ENCODE assay signal across 20 cellular contexts in the genomic region with DNA sequence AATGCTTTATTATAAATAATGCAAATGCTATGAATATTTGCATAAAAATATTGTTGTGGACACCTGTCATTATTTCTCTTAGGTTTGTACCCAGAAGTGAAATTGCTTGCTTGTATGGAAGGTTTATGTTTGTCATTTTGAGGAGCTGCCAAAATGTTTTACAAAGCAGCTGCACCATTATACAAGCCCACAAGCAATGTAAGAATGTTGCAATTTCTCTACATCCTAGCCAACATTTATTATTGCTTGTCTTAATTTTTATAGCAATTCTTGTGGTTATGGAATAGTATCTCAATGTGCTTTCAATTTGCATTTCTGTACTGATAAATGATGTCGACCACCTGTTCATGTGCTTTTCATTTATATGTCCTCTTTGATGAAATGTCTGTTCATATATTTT. TPM values are rescaled to one million over a fixed set of nuclear protein-coding genes. Genes with fewer than 3 reads are reported as not detected.
DNase-seq lines count a peak whose midpoint lies in the region; ATAC-seq and TF ChIP-seq lines count a peak whose summit lies in the region.
"Had no signal": no experiment of that assay in that cellular context is flagged by ENCODE, and none has a peak within 500 bp of the region (broad histone marks: within the 10 kb centered on the region; RNA-seq: fewer than 3 reads in every experiment).

No MANE protein-coding gene starts in this region.

- no peaks in the 10 kb centered on the region for H3K9me3 Mint-ChIP-seq in activated T-helper 2 cell treated with anti-CD3 and anti-CD28 coated beads, Interferon-gamma antibody, Interleukin-2, Interleukin-4, amounts not matched to agents 10 μg/mL and 5 μg/mL and 100 μg/mL, durations not matched to agents 14 hours and 24 hours and 36 hours
- no peaks in the 10 kb centered on the region for H3K9me3 Mint-ChIP-seq in T-cell

- H3K36me3 Mint-ChIP-seq in activated T-helper 2 cell treated with anti-CD3 and anti-CD28 coated beads, Interferon-gamma antibody, Interleukin-2, Interleukin-4, amounts not matched to agents 10 μg/mL and 5 μg/mL and 100 μg/mL, durations not matched to agents 14 hours and 24 hours and 36 hours (ENCODE audit: low read depth) = no peaks in the 10 kb centered on the region
- no peaks in the 10 kb centered on the region for H3K36me3 Mint-ChIP-seq in T-cell

- H3K27me3 Mint-ChIP-seq in activated T-helper 2 cell treated with anti-CD3 and anti-CD28 coated beads, Interferon-gamma antibody, Interleukin-2, Interleukin-4, amounts not matched to agents 10 μg/mL and 5 μg/mL and 100 μg/mL, durations not matched to agents 14 hours and 24 hours and 36 hours (ENCODE audit: low read depth) = no peaks in the 10 kb centered on the region
- H3K27me3 Mint-ChIP-seq in T-cell = peaks cover 0 to 6% of the 10 kb centered on the region in 2 donors
- H3K27me3 Mint-ChIP-seq: T-helper 17 cell had no signal

- no peak overlapping the region for H3K4me3 Mint-ChIP-seq in activated T-helper 2 cell treated with anti-CD3 and anti-CD28 coated beads, Interferon-gamma antibody, Interleukin-2, Interleukin-4, amounts not matched to agents 10 μg/mL and 5 μg/mL and 100 μg/mL, durations not matched to agents 14 hours and 24 hours and 36 hours (ENCODE audit: low read depth)
- H3K4me3 Mint-ChIP-seq in T-cell = no peak overlapping the region
- H3K4me3 Mint-ChIP-seq: T-helper 17 cell had no signal

- peaks cover 2% of the 10 kb centered on the region for H3K4me1 Mint-ChIP-seq in activated T-helper 2 cell treated with anti-CD3 and anti-CD28 coated beads, Interferon-gamma antibody, Interleukin-2, Interleukin-4, amounts not matched to agents 10 μg/mL and 5 μg/mL and 100 μg/mL, durations not matched to agents 14 hours and 24 hours and 36 hours (ENCODE audit: low read depth)
- peaks cover 0 to 5% (median 0%) of the 10 kb centered on the region in 3 donors for H3K4me1 Mint-ChIP-seq in T-cell
- H3K4me1 Mint-ChIP-seq: T-helper 17 cell had no signal

- H3K27ac Mint-ChIP-seq in activated T-helper 2 cell treated with anti-CD3 and anti-CD28 coated beads, Interferon-gamma antibody, Interleukin-2, Interleukin-4, amounts not matched to agents 10 μg/mL and 5 μg/mL and 100 μg/mL, durations not matched to agents 14 hours and 24 hours and 36 hours = no peak overlapping the region
- no peak overlapping the region for H3K27ac Mint-ChIP-seq in T-cell
- H3K27ac Mint-ChIP-seq: T-helper 17 cell had no signal

- H3K27me3 ChIP-seq in adipocyte (replicated peaks; ENCODE audit: control insufficient read depth, insufficient read depth, low read length) = no peaks in the 10 kb centered on the region

- no peak for TF ChIP-seq CTCF in AG10803 (conservative IDR thresholded peaks at IDR 0.05; ENCODE audit: low read length)

- H3K27ac ChIP-seq in KOPT-K1 (ENCODE audit: low read depth, low read length, poor library complexity, severe bottlenecking) = peak overlapping the region; percentile 53
- H3K27ac ChIP-seq: C4-2B, RWPE1 had no signal

- H3K4me3 ChIP-seq in AG10803 (ENCODE audit: low read length) = no peak overlapping the region
- no peak overlapping the region for H3K4me3 ChIP-seq in adipocyte (ENCODE audit: low read length)

- no peaks in the 10 kb centered on the region for H3K36me3 ChIP-seq in KOPT-K1 (ENCODE audit: insufficient read depth, low read length)
- H3K36me3 ChIP-seq in adipocyte (ENCODE audit: control insufficient read depth, insufficient read depth, low read length, severe bottlenecking) = no peaks in the 10 kb centered on the region

- H3K9me3 ChIP-seq in KOPT-K1 (ENCODE audit: insufficient read depth, low read length, poor library complexity, severe bottlenecking) = no peaks in the 10 kb centered on the region
- H3K9me3 ChIP-seq in adipocyte (ENCODE audit: control insufficient read depth, low read length) = no peaks in the 10 kb centered on the region

- no peaks in the 10 kb centered on the region for H3K4me1 ChIP-seq in adipocyte (ENCODE audit: control insufficient read depth, insufficient read depth, low read length)

- no peak for ATAC-seq in T-cell (replicated peaks in 1 of 4)
- ATAC-seq: HCT116, HepG2, T-helper 17 cell had no signal

- DNase-seq in AG10803 (ENCODE audit: low read depth) (peak; percentile 69), adipocyte (ENCODE audit: low read depth) (peak; percentile 55), fibroblast of peridontal ligament (ENCODE audit: extremely low read depth) (peak; percentile 64), T-helper 2 cell (no peak), T-cell (no peak), NCI-H2227 treated with DMSO at 0.1 percent for 48 hours (lab: John Stamatoyannopoulos, UW) (no peak)
- no peak for DNase-seq in activated T-helper 2 cell treated with anti-CD3 and anti-CD28 coated beads, Interferon-gamma antibody, Interleukin-2, Interleukin-4, amounts not matched to agents 10 μg/mL and 5 μg/mL and 100 μg/mL, durations not matched to agents 14 hours and 24 hours and 36 hours (ENCODE audit: low spot score)
- DNase-seq: AML-193, DMS79 treated with DMSO at 0.1 percent for 48 hours, KG1, NCI-H1417 treated with DMSO at 0.1 percent for 48 hours, NCI-H187 treated with DMSO at 0.1 percent for 48 hours, NCI-H446, OCI-M1, T-helper 17 cell had no signal

- H3K9ac ChIP-seq in adipocyte (ENCODE audit: low read length) = no peak overlapping the region

- POLR2A ChIA-PET in T-cell (lab: Charles Lee) = no interaction called here

- intact Hi-C loops in activated T-helper 2 cell treated with anti-CD3 and anti-CD28 coated beads, Interferon-gamma antibody, Interleukin-2, Interleukin-4, amounts not matched to agents 10 μg/mL and 5 μg/mL and 100 μg/mL, durations not matched to agents 14 hours and 24 hours and 36 hours (cut with micrococcal nuclease) = no loop called here

- CTCF ChIA-PET in T-cell (lab: Charles Lee) = interaction anchor here in 1 of 2 donors (0.6 kb wide), 1 partner anchor 48 kb away, joined by 3 read pairs; no protein-coding TSS in a partner anchor

RNA-seq across cellular contexts. Expression of gene RBMX, which starts 18.7 kb away (rescaled TPM):
- total RNA-seq in activated T-helper 2 cell treated with anti-CD3 and anti-CD28 coated beads, Interferon-gamma antibody, Interleukin-2, Interleukin-4, amounts not matched to agents 10 μg/mL and 5 μg/mL and 100 μg/mL, durations not matched to agents 14 hours and 24 hours and 36 hours = 287 and 311 TPM in 2 replicates
- total RNA-seq in T-cell = 100 to 1,000 TPM; 203 to 281 (median 209) TPM

Comparison
In these comparisons a context has a peak if more than half of its experiments do, and no peak if none do; other contexts are left out.
1. DNase-seq: peak in AG10803 (single experiment), adipocyte (single experiment) and fibroblast of peridontal ligament (single experiment); none in activated T-helper 2 cell treated with anti-CD3 and anti-CD28 coated beads, Interferon-gamma antibody, Interleukin-2, Interleukin-4, amounts not matched to agents 10 μg/mL and 5 μg/mL and 100 μg/mL, durations not matched to agents 14 hours and 24 hours and 36 hours (single experiment), T-helper 2 cell (0 of 5), T-cell (0 of 34) and NCI-H2227 treated with DMSO at 0.1 percent for 48 hours (single experiment).